ENCODE assay signal across 8 cellular contexts in genomic region chr22:24325105-24325757, GRCh38. TPM values are rescaled to one million over a fixed set of nuclear protein-coding genes. Genes with fewer than 3 reads are reported as not detected.
DNase-seq lines count a peak whose midpoint lies in the region; ATAC-seq and TF ChIP-seq lines count a peak whose summit lies in the region.

No MANE protein-coding gene starts in this region.

- H3K27me3 ChIP-seq in CD8-positive, alpha-beta T cell (ENCODE audit: insufficient read depth, low read length) = no peaks in the 10 kb centered on the region
- no peaks in the 10 kb centered on the region for H3K27me3 ChIP-seq in body of pancreas

- peaks cover 80% of the 10 kb centered on the region for H3K36me3 Mint-ChIP-seq in CD8-positive, alpha-beta T cell

- H3K9me3 ChIP-seq in CD8-positive, alpha-beta T cell (ENCODE audit: low read length) = no peaks in the 10 kb centered on the region
- no peaks in the 10 kb centered on the region for H3K9me3 ChIP-seq in body of pancreas

- TF ChIP-seq CTCF in CD8-positive, alpha-beta T cell (IDR thresholded peaks at IDR 0.05) = peak; percentile 71
- TF ChIP-seq CTCF in body of pancreas (IDR thresholded peaks at IDR 0.05) = peak; percentile 7 to 59 (median 38)

- CTCF ChIA-PET in CD8-positive, alpha-beta T cell (lab: Charles Lee) = interaction anchor here (1.0 to 2.0 kb wide), 7 partner anchors 15 to 434 kb away, joined by 3 to 7 read pairs (median 4); no protein-coding TSS in a partner anchor

- no peak overlapping the region for H3K27ac ChIP-seq in CD8-positive, alpha-beta T cell (ENCODE audit: low read depth, low read length)
- peak overlapping the region in 1 of 4 donors; percentile 7 for H3K27ac ChIP-seq in body of pancreas

- no peaks in the 10 kb centered on the region for H3K27me3 Mint-ChIP-seq in CD8-positive, alpha-beta T cell (ENCODE audit: low read depth)
- H3K27me3 Mint-ChIP-seq in stimulated activated naive CD8-positive, alpha-beta T cell treated with anti-CD3 and anti-CD28 coated beads, Interleukin-15, amount 100 ng/mL, for 72 hours = no peaks in the 10 kb centered on the region

- intact Hi-C loops in CD8-positive, alpha-beta T cell (cut with DNase I, micrococcal nuclease) = loop anchor here (1.0 to 5.0 kb wide), 5 partner anchors 160 to 434 kb away; no protein-coding TSS in a partner anchor
- intact Hi-C loops in body of pancreas (cut with DNase I) = no loop called here

- WGBS in body of pancreas, 2 donors = 29 to 42% methylated on average over 5 of the region's 5 CpGs

- ATAC-seq in CD8-positive, alpha-beta T cell = peak; percentile 55
- peak; percentile 50 for ATAC-seq in GM21447 (IDR thresholded peaks at IDR 0.05; ENCODE audit: unreplicated experiment)
- no peak for ATAC-seq in body of pancreas
- peak; percentile 86 for ATAC-seq in stimulated activated naive CD8-positive, alpha-beta T cell treated with anti-CD3 and anti-CD28 coated beads, Interleukin-15, amount 100 ng/mL, for 72 hours
- ATAC-seq in HG03045 (IDR thresholded peaks at IDR 0.05; ENCODE audit: unreplicated experiment) = no peak

- no peak for TF ChIP-seq POLR2A in body of pancreas (IDR thresholded peaks at IDR 0.05)

- no peak overlapping the region for H3K4me3 Mint-ChIP-seq in CD8-positive, alpha-beta T cell
- H3K4me3 Mint-ChIP-seq in stimulated activated naive CD8-positive, alpha-beta T cell treated with anti-CD3 and anti-CD28 coated beads, Interleukin-15, amount 100 ng/mL, for 72 hours = no peak overlapping the region

- no peaks in the 10 kb centered on the region for H3K9me3 Mint-ChIP-seq in CD8-positive, alpha-beta T cell
- no peaks in the 10 kb centered on the region for H3K9me3 Mint-ChIP-seq in stimulated activated naive CD8-positive, alpha-beta T cell treated with anti-CD3 and anti-CD28 coated beads, Interleukin-15, amount 100 ng/mL, for 72 hours

- H3K27ac Mint-ChIP-seq in CD8-positive, alpha-beta T cell = no peak overlapping the region
- H3K27ac Mint-ChIP-seq in stimulated activated naive CD8-positive, alpha-beta T cell treated with anti-CD3 and anti-CD28 coated beads, Interleukin-15, amount 100 ng/mL, for 72 hours = no peak overlapping the region

- H3K4me1 ChIP-seq in CD8-positive, alpha-beta T cell (ENCODE audit: insufficient read depth, low read length) = peaks cover 14% of the 10 kb centered on the region
- peaks cover 26% of the 10 kb centered on the region for H3K4me1 ChIP-seq in body of pancreas

- no peak overlapping the region for H3K4me3 ChIP-seq in CD8-positive, alpha-beta T cell (ENCODE audit: low read depth, low read length)
- no peak overlapping the region for H3K4me3 ChIP-seq in body of pancreas

- POLR2A ChIA-PET in CD8-positive, alpha-beta T cell (lab: Charles Lee) = no interaction called here

- peaks cover 19% of the 10 kb centered on the region for H3K36me3 ChIP-seq in CD8-positive, alpha-beta T cell (ENCODE audit: insufficient read depth, low read length)
- H3K36me3 ChIP-seq in body of pancreas (replicated peaks in 1 of 2; ENCODE audit: insufficient read depth in 1 of 2, low read depth in 2 of 2) = no peaks in the 10 kb centered on the region

- DNase-seq in CD8-positive, alpha-beta T cell = peak in 1 of 7 experiments; percentile 6
- DNase-seq in NOMO-1 (lab: John Stamatoyannopoulos, UW; ENCODE audit: unreplicated experiment in 2 of 2) (peak; percentile 12 to 91), body of pancreas (peak in 1 of 4 donors; percentile 20), iris pigment epithelial cell (ENCODE audit: low read depth) (peak; percentile 91)
- DNase-seq in stimulated activated naive CD8-positive, alpha-beta T cell treated with anti-CD3 and anti-CD28 coated beads, Interleukin-15, amount 100 ng/mL, for 72 hours = no peak
- DNase-seq in stimulated activated CD4-positive, alpha-beta T cell treated with anti-CD3 and anti-CD28 coated beads, Interleukin-4, amount 100 ng/mL, for 4 hours = no peak

- H3K4me1 Mint-ChIP-seq in CD8-positive, alpha-beta T cell (ENCODE audit: low read depth) = peaks cover 23% of the 10 kb centered on the region
- peaks cover 43% of the 10 kb centered on the region for H3K4me1 Mint-ChIP-seq in stimulated activated naive CD8-positive, alpha-beta T cell treated with anti-CD3 and anti-CD28 coated beads, Interleukin-15, amount 100 ng/mL, for 72 hours

RNA-seq across cellular contexts. Expression of gene SPECC1L, which starts 54.6 kb away (rescaled TPM):
- total RNA-seq in CD8-positive, alpha-beta T cell = 10 to 100 TPM; 24.7 to 28.6 TPM
- total RNA-seq in body of pancreas = 10 to 100 TPM; 23.1 to 26.0 TPM

Comparison
In these comparisons a context has a peak if more than half of its experiments do, and no peak if none do; other contexts are left out.
1. ATAC-seq: peak in CD8-positive, alpha-beta T cell (single experiment), GM21447 (single experiment) and stimulated activated naive CD8-positive, alpha-beta T cell treated with anti-CD3 and anti-CD28 coated beads, Interleukin-15, amount 100 ng/mL, for 72 hours (single experiment); none in body of pancreas (single experiment) and HG03045 (single experiment).
2. DNase-seq: peak in NOMO-1 (2 of 2) and iris pigment epithelial cell (single experiment); none in stimulated activated naive CD8-positive, alpha-beta T cell treated with anti-CD3 and anti-CD28 coated beads, Interleukin-15, amount 100 ng/mL, for 72 hours (0 of 2) and stimulated activated CD4-positive, alpha-beta T cell treated with anti-CD3 and anti-CD28 coated beads, Interleukin-4, amount 100 ng/mL, for 4 hours (0 of 2).